Comparison of ENCODE assay signal across 16 cellular contexts in genomic region chr7:22430457-22430856, GRCh38.
DNase-seq lines count a peak whose midpoint lies in the region; ATAC-seq and TF ChIP-seq lines count a peak whose summit lies in the region.
"Had no signal": no experiment of that assay in that cellular context is flagged by ENCODE, and none has a peak within 500 bp of the region (broad histone marks: within the 10 kb centered on the region; RNA-seq: fewer than 3 reads in every experiment).

No MANE protein-coding gene starts in this region.

- no peak for ATAC-seq in GM21360 (IDR thresholded peaks at IDR 0.05; ENCODE audit: unreplicated experiment)
- ATAC-seq: activated T-helper 17 cell treated with anti-CD3 and anti-CD28 coated beads, Interleukin-2, amount 50 U/mL, for 72 hours had no signal

- H3K9me3 ChIP-seq in prostate gland = no peaks in the 10 kb centered on the region
- H3K9me3 ChIP-seq: testis had no signal

- H3K4me3 Mint-ChIP-seq in HFFc6 = peak overlapping the region; percentile 46
- H3K4me3 Mint-ChIP-seq: activated CD4-positive, alpha-beta memory T cell treated with anti-CD3 and anti-CD28 coated beads for 36 hours; activated T-helper 17 cell treated with anti-CD3 and anti-CD28 coated beads, Interleukin-2, amount 50 U/mL, for 72 hours; endodermal cell; neural crest cell had no signal

- peaks cover 2% of the 10 kb centered on the region for H3K27me3 Mint-ChIP-seq in HFFc6 (ENCODE audit: insufficient read depth)
- H3K27me3 Mint-ChIP-seq: activated T-helper 17 cell treated with anti-CD3 and anti-CD28 coated beads, Interleukin-2, amount 50 U/mL, for 72 hours had no signal

- H3K27me3 ChIP-seq in prostate gland (replicated peaks; ENCODE audit: insufficient read depth) = no peaks in the 10 kb centered on the region
- H3K27me3 ChIP-seq: testis had no signal

- 92% methylated on average over 5 of the region's 5 CpGs for WGBS in prostate gland

- no peak overlapping the region for H3K27ac ChIP-seq in prostate gland
- H3K27ac ChIP-seq: testis had no signal

- peaks cover 67% of the 10 kb centered on the region for H3K4me1 Mint-ChIP-seq in HFFc6 (ENCODE audit: low read depth)
- H3K4me1 Mint-ChIP-seq: activated T-helper 17 cell treated with anti-CD3 and anti-CD28 coated beads, Interleukin-2, amount 50 U/mL, for 72 hours had no signal

- intact Hi-C loops in prostate gland (cut with DNase I) = no loop called here

- H3K36me3 ChIP-seq in prostate gland = no peaks in the 10 kb centered on the region

- no peaks in the 10 kb centered on the region for H3K9me3 Mint-ChIP-seq in HFFc6
- H3K9me3 Mint-ChIP-seq: activated CD4-positive, alpha-beta memory T cell treated with anti-CD3 and anti-CD28 coated beads for 36 hours; activated T-helper 17 cell treated with anti-CD3 and anti-CD28 coated beads, Interleukin-2, amount 50 U/mL, for 72 hours; endodermal cell had no signal

- DNase-seq in A172 (ENCODE audit: low spot score) (peak; percentile 69), HFFc6 (peak; percentile 85), astrocyte of the cerebellum (ENCODE audit: low read depth) (peak; percentile 62), fibroblast of the aortic adventitia (ENCODE audit: low read depth) (peak; percentile 57), HuH-7 (ENCODE audit: low spot score) (no peak), prostate gland (ENCODE audit: low spot score) (no peak)
- DNase-seq in stimulated activated CD4-positive, alpha-beta T cell treated with anti-CD3 and anti-CD28 coated beads, Interleukin-4, amount 100 ng/mL, for 4 hours = no peak
- DNase-seq: activated CD4-positive, alpha-beta memory T cell treated with anti-CD3 and anti-CD28 coated beads for 36 hours; anterior cingulate cortex; endodermal cell; NCI-H187 treated with DMSO at 0.1 percent for 48 hours; testis had no signal

- no peak for TF ChIP-seq CTCF in HFFc6 (IDR thresholded peaks at IDR 0.05)
- TF ChIP-seq CTCF in astrocyte of the cerebellum (IDR thresholded peaks at IDR 0.05; ENCODE audit: low read depth, low read length, missing control alignments) = no peak
- TF ChIP-seq CTCF in fibroblast of the aortic adventitia (IDR thresholded peaks at IDR 0.05; ENCODE audit: insufficient read depth, low read length) = no peak
- no peak for TF ChIP-seq CTCF in prostate gland (IDR thresholded peaks at IDR 0.05)

- no peaks in the 10 kb centered on the region for H3K4me1 ChIP-seq in prostate gland (replicated peaks)
- H3K4me1 ChIP-seq: testis had no signal

- in situ Hi-C loops in astrocyte of the cerebellum (cut with HindIII; ENCODE audit: low sequenced_read_pairs) = no loop called here

- no peak overlapping the region for H3K4me3 ChIP-seq in astrocyte of the cerebellum (ENCODE audit: low read depth, low read length)
- no peak overlapping the region for H3K4me3 ChIP-seq in fibroblast of the aortic adventitia (ENCODE audit: low read depth, low read length)
- H3K4me3 ChIP-seq in prostate gland = no peak overlapping the region
- H3K4me3 ChIP-seq: lung, testis had no signal

- H3K36me3 Mint-ChIP-seq in HFFc6 (ENCODE audit: low read depth) = peaks cover 19% of the 10 kb centered on the region
- H3K36me3 Mint-ChIP-seq: activated CD4-positive, alpha-beta memory T cell treated with anti-CD3 and anti-CD28 coated beads for 36 hours had no signal

- H3K27ac Mint-ChIP-seq in HFFc6 = peak overlapping the region; percentile 84
- H3K27ac Mint-ChIP-seq: activated CD4-positive, alpha-beta memory T cell treated with anti-CD3 and anti-CD28 coated beads for 36 hours; activated T-helper 17 cell treated with anti-CD3 and anti-CD28 coated beads, Interleukin-2, amount 50 U/mL, for 72 hours; endodermal cell had no signal

- TF ChIP-seq POLR2A in prostate gland (IDR thresholded peaks at IDR 0.05) = no peak

Comparison
In these comparisons a context has a peak if more than half of its experiments do, and no peak if none do; other contexts are left out.
1. DNase-seq: peak in A172 (single experiment), HFFc6 (single experiment), astrocyte of the cerebellum (single experiment) and fibroblast of the aortic adventitia (single experiment); none in stimulated activated CD4-positive, alpha-beta T cell treated with anti-CD3 and anti-CD28 coated beads, Interleukin-4, amount 100 ng/mL, for 4 hours (0 of 2), HuH-7 (single experiment) and prostate gland (single experiment).